8 cellular contexts compared by ENCODE assay signal in the genomic region with DNA sequence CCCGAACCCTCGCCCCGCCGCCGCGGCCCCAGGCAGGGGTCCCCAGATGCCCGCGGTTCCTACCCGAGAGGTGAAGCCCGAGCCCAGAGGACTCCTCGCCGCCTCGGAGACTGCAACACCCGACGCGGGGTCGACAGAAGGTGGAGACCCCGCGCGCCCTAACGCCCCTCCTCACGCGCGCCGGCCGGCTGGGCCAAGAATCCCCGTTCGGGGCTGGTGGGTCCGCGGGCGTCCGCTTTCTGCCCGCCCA. TPM values are rescaled to one million over a fixed set of nuclear protein-coding genes. Genes with fewer than 3 reads are reported as not detected.
DNase-seq lines count a peak whose midpoint lies in the region; ATAC-seq and TF ChIP-seq lines count a peak whose summit lies in the region.

No MANE protein-coding gene starts in this region.

- no peaks in the 10 kb centered on the region for H3K9me3 Mint-ChIP-seq in CD14-positive monocyte
- H3K9me3 Mint-ChIP-seq in activated T-helper 17 cell treated with anti-CD3 and anti-CD28 coated beads, Interleukin-2, amount 50 U/mL, for 72 hours: no peaks in the 10 kb centered on the region
- no peaks in the 10 kb centered on the region for H3K9me3 Mint-ChIP-seq in stimulated activated memory B cell treated with anti-CD40 and anti-IgM and Interleukin-4, amounts not matched to agents 10 μg/mL and 1 μg/mL and 100 μg/mL, for 72 hours

- peak overlapping the region; percentile 89 to 96 for H3K4me3 Mint-ChIP-seq in CD14-positive monocyte
- peak overlapping the region; percentile 93 for H3K4me3 Mint-ChIP-seq in activated T-helper 17 cell treated with anti-CD3 and anti-CD28 coated beads, Interleukin-2, amount 50 U/mL, for 72 hours
- H3K4me3 Mint-ChIP-seq in stimulated activated memory B cell treated with anti-CD40 and anti-IgM and Interleukin-4, amounts not matched to agents 10 μg/mL and 1 μg/mL and 100 μg/mL, for 72 hours: peak overlapping the region; percentile 79

- intact Hi-C loops in CD14-positive monocyte (cut with micrococcal nuclease): loop anchor here (2.0 to 5.0 kb wide), 2 partner anchors 27 to 135 kb away; partner anchors contain the start of genes ATP5PD (in 2 of the 2), KCTD2 (in 2 of the 2) and JPT1 (in 1 of the 2)

- TF ChIP-seq POLR2A in erythroblast (IDR thresholded peaks at IDR 0.05; ENCODE audit: low read length): no peak

- H3K4me1 ChIP-seq in iPS DF 6.9 (ENCODE audit: control insufficient read depth, insufficient read depth, low read length): no peaks in the 10 kb centered on the region

- H3K9me3 ChIP-seq in iPS DF 6.9 (ENCODE audit: control insufficient read depth, insufficient read depth, low read length): no peaks in the 10 kb centered on the region

- peak overlapping the region; percentile 99 for H3K4me3 ChIP-seq in iPS DF 6.9 (ENCODE audit: low read length)

- H3K4me1 Mint-ChIP-seq in CD14-positive monocyte: peaks cover 22% of the 10 kb centered on the region
- H3K4me1 Mint-ChIP-seq in activated T-helper 17 cell treated with anti-CD3 and anti-CD28 coated beads, Interleukin-2, amount 50 U/mL, for 72 hours: peaks cover 21% of the 10 kb centered on the region
- H3K4me1 Mint-ChIP-seq in stimulated activated memory B cell treated with anti-CD40 and anti-IgM and Interleukin-4, amounts not matched to agents 10 μg/mL and 1 μg/mL and 100 μg/mL, for 72 hours: peaks cover 33% of the 10 kb centered on the region

- peak; percentile 44 for TF ChIP-seq CTCF in CD14-positive monocyte (IDR thresholded peaks at IDR 0.05)

- peaks cover 7 to 26% of the 10 kb centered on the region in 2 donors for H3K36me3 Mint-ChIP-seq in CD14-positive monocyte
- H3K36me3 Mint-ChIP-seq in activated T-helper 17 cell treated with anti-CD3 and anti-CD28 coated beads, Interleukin-2, amount 50 U/mL, for 72 hours (ENCODE audit: low read depth): peaks cover 63% of the 10 kb centered on the region
- peaks cover 10% of the 10 kb centered on the region for H3K36me3 Mint-ChIP-seq in stimulated activated memory B cell treated with anti-CD40 and anti-IgM and Interleukin-4, amounts not matched to agents 10 μg/mL and 1 μg/mL and 100 μg/mL, for 72 hours

- peak; percentile 14 for ATAC-seq in HG02678 (IDR thresholded peaks at IDR 0.05; ENCODE audit: unreplicated experiment)
- ATAC-seq in activated T-helper 17 cell treated with anti-CD3 and anti-CD28 coated beads, Interleukin-2, amount 50 U/mL, for 72 hours (replicated peaks): no peak
- peak; percentile 25 for ATAC-seq in stimulated activated memory B cell treated with anti-CD40 and anti-IgM and Interleukin-4, amounts not matched to agents 10 μg/mL and 1 μg/mL and 100 μg/mL, for 72 hours

- WGBS in iPS DF 6.9 (ENCODE audit: insufficient coverage, insufficient read length): no CpG with 5 or more reads among the region's 33 CpGs

- no peak overlapping the region for H3K27ac ChIP-seq in iPS DF 6.9 (ENCODE audit: low read length)

- H3K27me3 ChIP-seq in iPS DF 6.9 (ENCODE audit: control insufficient read depth, insufficient read depth, low read length): no peaks in the 10 kb centered on the region

- DNase-seq in CD14-positive monocyte (ENCODE audit: low spot score) (no peak), iPS DF 6.9 (ENCODE audit: low read depth, low spot score) (no peak), erythroblast (lab: John Stamatoyannopoulos, UW) (no peak), NCI-H2227 (lab: John Stamatoyannopoulos, UW; ENCODE audit: unreplicated experiment) (no peak), NCI-H1436 treated with DMSO at 0.1 percent for 48 hours (lab: John Stamatoyannopoulos, UW) (no peak)

- peak overlapping the region; percentile 69 to 96 (median 91) for H3K27ac Mint-ChIP-seq in CD14-positive monocyte
- no peak overlapping the region for H3K27ac Mint-ChIP-seq in activated T-helper 17 cell treated with anti-CD3 and anti-CD28 coated beads, Interleukin-2, amount 50 U/mL, for 72 hours
- peak overlapping the region; percentile 99 for H3K27ac Mint-ChIP-seq in stimulated activated memory B cell treated with anti-CD40 and anti-IgM and Interleukin-4, amounts not matched to agents 10 μg/mL and 1 μg/mL and 100 μg/mL, for 72 hours

- H3K27me3 Mint-ChIP-seq in CD14-positive monocyte (ENCODE audit: low read depth in 3 of 3): peaks cover 0 to 2% (median 0%) of the 10 kb centered on the region in 3 donors
- no peaks in the 10 kb centered on the region for H3K27me3 Mint-ChIP-seq in activated T-helper 17 cell treated with anti-CD3 and anti-CD28 coated beads, Interleukin-2, amount 50 U/mL, for 72 hours
- H3K27me3 Mint-ChIP-seq in stimulated activated memory B cell treated with anti-CD40 and anti-IgM and Interleukin-4, amounts not matched to agents 10 μg/mL and 1 μg/mL and 100 μg/mL, for 72 hours: no peaks in the 10 kb centered on the region

- H3K36me3 ChIP-seq in iPS DF 6.9 (ENCODE audit: control insufficient read depth, insufficient read depth, low read length): peaks cover 8% of the 10 kb centered on the region

RNA-seq across cellular contexts. Expression of gene SUMO2, which starts 0.5 kb away (rescaled TPM):
- polyA plus RNA-seq in CD14-positive monocyte: 100 to 1,000 TPM; 282 to 318 TPM
- 100 to 1,000 TPM; 416 to 512 TPM for total RNA-seq in activated T-helper 17 cell treated with anti-CD3 and anti-CD28 coated beads, Interleukin-2, amount 50 U/mL, for 72 hours

RNA-seq across cellular contexts. Expression of gene NUP85, which starts 23.2 kb away (rescaled TPM):
- 10 to 100 TPM; 36.3 to 38.7 TPM for polyA plus RNA-seq in CD14-positive monocyte
- 100 to 1,000 TPM; 143 to 161 TPM for total RNA-seq in activated T-helper 17 cell treated with anti-CD3 and anti-CD28 coated beads, Interleukin-2, amount 50 U/mL, for 72 hours

RNA-seq across cellular contexts. Expression of gene JPT1, which starts 27.9 kb away (rescaled TPM):
- 100 to 1,000 TPM; 156 to 181 TPM for polyA plus RNA-seq in CD14-positive monocyte
- total RNA-seq in activated T-helper 17 cell treated with anti-CD3 and anti-CD28 coated beads, Interleukin-2, amount 50 U/mL, for 72 hours: 100 to 1,000 TPM; 191 to 343 TPM

RNA-seq across cellular contexts. Expression of gene NT5C, which starts 50.7 kb away (rescaled TPM):
- polyA plus RNA-seq in CD14-positive monocyte: 10 to 100 TPM; 27.8 to 36.2 TPM
- 10 to 100 TPM; 56.0 to 64.9 TPM for total RNA-seq in activated T-helper 17 cell treated with anti-CD3 and anti-CD28 coated beads, Interleukin-2, amount 50 U/mL, for 72 hours
